ENCODE assay signal across 13 cellular contexts in the genomic region with DNA sequence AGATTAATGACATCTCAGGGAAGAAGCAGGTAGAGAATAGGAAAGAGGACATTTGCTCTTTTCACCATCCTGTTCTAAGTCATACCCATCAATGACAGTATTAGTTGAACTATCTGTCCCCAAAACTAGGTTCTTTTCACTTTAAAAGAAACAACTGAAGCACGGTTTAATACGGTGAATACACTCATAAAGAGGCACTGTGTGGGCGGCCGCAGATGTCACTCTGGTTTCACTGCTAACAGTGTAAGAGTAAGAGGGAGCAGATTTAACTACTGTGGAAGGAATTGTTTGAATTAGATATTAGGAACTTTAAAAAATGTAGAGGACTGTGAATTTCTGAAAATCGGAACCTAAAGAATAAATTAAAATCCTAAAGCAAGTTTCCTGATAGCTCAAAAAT. TPM values are rescaled to one million over a fixed set of nuclear protein-coding genes. Genes with fewer than 3 reads are reported as not detected.
DNase-seq lines count a peak whose midpoint lies in the region; ATAC-seq and TF ChIP-seq lines count a peak whose summit lies in the region.
"Had no signal": no experiment of that assay in that cellular context is flagged by ENCODE, and none has a peak within 500 bp of the region (broad histone marks: within the 10 kb centered on the region; RNA-seq: fewer than 3 reads in every experiment).

No MANE protein-coding gene starts in this region.

- H3K4me3 ChIP-seq in dorsolateral prefrontal cortex: no peak overlapping the region
- H3K4me3 ChIP-seq: SK-N-MC had no signal

- H3K27me3 ChIP-seq in dorsolateral prefrontal cortex (no peaks in the 10 kb centered on the region), foreskin keratinocyte (no peaks in the 10 kb centered on the region)

- H3K27ac ChIP-seq in dorsolateral prefrontal cortex: no peak overlapping the region
- no peak overlapping the region for H3K27ac ChIP-seq in foreskin keratinocyte
- H3K27ac ChIP-seq: SK-N-MC had no signal

- H3K4me1 ChIP-seq in foreskin keratinocyte: no peaks in the 10 kb centered on the region

- DNase-seq in activated T-cell treated with anti-CD3 and anti-CD28 coated beads for 24 hours (ENCODE audit: low read depth): peak; percentile 15
- DNase-seq in activated T-cell treated with anti-CD3 and anti-CD28 coated beads for 4 hours: no peak
- peak in 6 of 10 donors; percentile 30 to 58 (median 48) for DNase-seq in dorsolateral prefrontal cortex
- DNase-seq in stimulated activated naive CD8-positive, alpha-beta T cell treated with anti-CD3 and anti-CD28 coated beads, Interleukin-15, Interleukin-2, amounts not matched to agents 100 U/mL and 50 U/mL, for 24 hours: peak; percentile 48
- no peak for DNase-seq in Kasumi-1 (lab: John Stamatoyannopoulos, UW)
- no peak for DNase-seq in foreskin keratinocyte
- DNase-seq in HuH-7 (ENCODE audit: low spot score): no peak
- DNase-seq: activated gamma-delta T cell, left cardiac atrium, NCI-H2081 had no signal

- TF ChIP-seq CTCF in dorsolateral prefrontal cortex (IDR thresholded peaks at IDR 0.05 in 54 of 56, conservative IDR thresholded peaks at IDR 0.05 in 2 of 56; ENCODE audit: low read depth in 1 of 56, partially characterized antibody in 56 of 56) (no peak), foreskin keratinocyte (conservative IDR thresholded peaks at IDR 0.05) (no peak)

- ATAC-seq in HG02973 (IDR thresholded peaks at IDR 0.05; ENCODE audit: unreplicated experiment) (peak; percentile 100), foreskin keratinocyte (no peak)
- ATAC-seq in stimulated activated naive CD8-positive, alpha-beta T cell treated with anti-CD3 and anti-CD28 coated beads, Interleukin-15, Interleukin-2, amounts not matched to agents 100 U/mL and 50 U/mL, for 24 hours: peak; percentile 84
- ATAC-seq: left cardiac atrium had no signal

- intact Hi-C loops in dorsolateral prefrontal cortex (cut with DNase I): no loop called here

RNA-seq across cellular contexts. Expression of a gene that starts 49.5 kb away (rescaled TPM):
- total RNA-seq in dorsolateral prefrontal cortex (under 1 TPM in 2 of 120 experiments, not detected in 118; 0.09 to 0.11 TPM), foreskin keratinocyte (not detected in 2 replicates)
- 0.09 and 0.13 TPM in 2 replicates for polyA plus RNA-seq in foreskin keratinocyte
- total RNA-seq: renal cortical epithelial cell had no signal

Comparison
In these comparisons a context has a peak if more than half of its experiments do, and no peak if none do; other contexts are left out.
1. DNase-seq: peak in activated T-cell treated with anti-CD3 and anti-CD28 coated beads for 24 hours (single experiment), dorsolateral prefrontal cortex (6 of 10) and stimulated activated naive CD8-positive, alpha-beta T cell treated with anti-CD3 and anti-CD28 coated beads, Interleukin-15, Interleukin-2, amounts not matched to agents 100 U/mL and 50 U/mL, for 24 hours (single experiment); none in activated T-cell treated with anti-CD3 and anti-CD28 coated beads for 4 hours (single experiment), Kasumi-1 (0 of 2), foreskin keratinocyte (0 of 2) and HuH-7 (single experiment).